Comparison of ENCODE assay signal across 8 cellular contexts in genomic region chr11:105000797-105001196, GRCh38. TPM values are rescaled to one million over a fixed set of nuclear protein-coding genes. Genes with fewer than 3 reads are reported as not detected.
DNase-seq lines count a peak whose midpoint lies in the region; ATAC-seq, FAIRE-seq and TF ChIP-seq lines count a peak whose summit lies in the region.

No MANE protein-coding gene starts in this region.

- DNase-seq in cardiac muscle cell (ENCODE audit: low read depth in 1 of 2, low spot score in 1 of 2) (no peak), Right ventricle myocardium inferior (ENCODE audit: missing footprints) (no peak), activated B cell treated with CpG ODN at 0.5 μM for 24 hours (no peak), choroid plexus epithelial cell (ENCODE audit: low read depth) (no peak), pancreas (peak in 2 of 6 donors; percentile 15 to 21), frontal cortex (ENCODE audit: low spot score in 2 of 2) (no peak), mucosa of gallbladder (ENCODE audit: low spot score) (no peak)

- CTCF ChIA-PET in activated B cell treated with CpG ODN at 0.5 μM for 24 hours (lab: Charles Lee), result interaction anchor here (0.7 to 1.5 kb wide), 4 partner anchors 388 to 1318 kb away, joined by 3 to 8 read pairs (median 4); no protein-coding TSS in a partner anchor

- H3K9me3 ChIP-seq in cardiac muscle cell (ENCODE audit: low read depth) (no peaks in the 10 kb centered on the region), pancreas (no peaks in the 10 kb centered on the region)

- no peaks in the 10 kb centered on the region for H3K4me1 ChIP-seq in cardiac muscle cell (ENCODE audit: low read depth)
- H3K4me1 ChIP-seq in pancreas, result no peaks in the 10 kb centered on the region

- H3K27me3 Mint-ChIP-seq in activated B cell treated with CpG ODN at 0.5 μM for 24 hours, result no peaks in the 10 kb centered on the region

- no peak overlapping the region for H3K4me3 Mint-ChIP-seq in activated B cell treated with CpG ODN at 0.5 μM for 24 hours

- intact Hi-C loops in Right ventricle myocardium inferior (cut with DNase I), result no loop called here
- intact Hi-C loops in activated B cell treated with CpG ODN at 0.5 μM for 24 hours (cut with micrococcal nuclease), result loop anchor here (1.0 to 2.0 kb wide), 4 partner anchors 54 to 1318 kb away; no protein-coding TSS in a partner anchor
- intact Hi-C loops in pancreas (cut with DNase I), result no loop called here

- WGBS in pancreas, 2 donors, result 74 to 84% methylated on average over 7 of the region's 7 CpGs

- no peaks in the 10 kb centered on the region for H3K36me3 Mint-ChIP-seq in activated B cell treated with CpG ODN at 0.5 μM for 24 hours (ENCODE audit: low read depth)

- peaks cover 5% of the 10 kb centered on the region for H3K4me1 Mint-ChIP-seq in activated B cell treated with CpG ODN at 0.5 μM for 24 hours

- H3K27me3 ChIP-seq in cardiac muscle cell (no peaks in the 10 kb centered on the region), pancreas (no peaks in the 10 kb centered on the region)

- peak; percentile 39 for TF ChIP-seq CTCF in cardiac muscle cell (IDR thresholded peaks at IDR 0.05; ENCODE audit: low read depth, low read length)
- peak; percentile 31 for TF ChIP-seq CTCF in activated B cell treated with CpG ODN at 0.5 μM for 24 hours (IDR thresholded peaks at IDR 0.05)
- peak; percentile 59 for TF ChIP-seq CTCF in choroid plexus epithelial cell (conservative IDR thresholded peaks at IDR 0.05; ENCODE audit: low read depth, low read length)
- peak in 3 of 4 donors; percentile 17 to 35 (median 20) for TF ChIP-seq CTCF in pancreas (IDR thresholded peaks at IDR 0.05)

- POLR2A ChIA-PET in activated B cell treated with CpG ODN at 0.5 μM for 24 hours (lab: Charles Lee), result no interaction called here

- no peak overlapping the region for H3K27ac Mint-ChIP-seq in activated B cell treated with CpG ODN at 0.5 μM for 24 hours

- H3K4me3 ChIP-seq in cardiac muscle cell, result no peak overlapping the region
- no peak overlapping the region for H3K4me3 ChIP-seq in choroid plexus epithelial cell (ENCODE audit: low read depth, low read length)
- no peak overlapping the region for H3K4me3 ChIP-seq in pancreas

- H3K27ac ChIP-seq in cardiac muscle cell (no peak overlapping the region), pancreas (no peak overlapping the region)

- ATAC-seq in Right ventricle myocardium inferior, result no peak
- ATAC-seq in HG03095 (IDR thresholded peaks at IDR 0.05; ENCODE audit: unreplicated experiment), result peak; percentile 84
- ATAC-seq in activated B cell treated with CpG ODN at 0.5 μM for 24 hours (ENCODE audit: low read depth), result peak; percentile 64
- ATAC-seq in pancreas, result peak in 2 of 4 donors; percentile 53 to 62

- H3K9me3 Mint-ChIP-seq in activated B cell treated with CpG ODN at 0.5 μM for 24 hours, result no peaks in the 10 kb centered on the region

- no peaks in the 10 kb centered on the region for H3K36me3 ChIP-seq in cardiac muscle cell
- H3K36me3 ChIP-seq in pancreas, result no peaks in the 10 kb centered on the region

- FAIRE-seq in pancreas (lab: Jason Lieb, UNC), result no peak
- FAIRE-seq in frontal cortex (lab: Jason Lieb, UNC), result no peak

RNA-seq across cellular contexts. Expression of gene CASP5, which starts 22.2 kb away (rescaled TPM):
- total RNA-seq in cardiac muscle cell (not detected in 2 replicates), Right ventricle myocardium inferior (not detected), activated B cell treated with CpG ODN at 0.5 μM for 24 hours (0.32 TPM in 1 of 2 replicates, not detected in the other), pancreas (under 1 TPM in 1 of 6 donors, not detected in 5; 0.25 TPM), frontal cortex (not detected), mucosa of gallbladder (not detected)
- polyA plus RNA-seq in cardiac muscle cell (not detected in 2 replicates), pancreas (under 1 TPM in 1 of 2 donors, not detected in 1; 0.12 TPM)

RNA-seq across cellular contexts. Expression of gene CASP4, which starts 32.4 kb away (rescaled TPM):
- total RNA-seq in cardiac muscle cell, result not detected in 2 replicates
- polyA plus RNA-seq in cardiac muscle cell, result 0.78 TPM in 1 of 2 replicates, not detected in the other
- total RNA-seq in Right ventricle myocardium inferior, result 15.1 TPM
- total RNA-seq in activated B cell treated with CpG ODN at 0.5 μM for 24 hours, result 87.8 and 88.7 TPM in 2 replicates
- 10 to 100 TPM; 29.7 to 60.8 (median 42.9) TPM for total RNA-seq in pancreas
- polyA plus RNA-seq in pancreas, result 10 to 100 TPM; 39.2 to 46.0 TPM
- total RNA-seq in frontal cortex, result 2.9 TPM
- total RNA-seq in mucosa of gallbladder, result 50.9 TPM

RNA-seq across cellular contexts. Expression of gene CASP1, which starts 34.1 kb away (rescaled TPM):
- total RNA-seq in cardiac muscle cell (not detected in 2 replicates), Right ventricle myocardium inferior (11.9 TPM), activated B cell treated with CpG ODN at 0.5 μM for 24 hours (35.7 and 47.0 TPM in 2 replicates), pancreas (10 to 100 TPM in 2 of 6 donors, 1 to 10 TPM in 4; 1.9 to 17.4 (median 4.9) TPM), frontal cortex (2.9 TPM), mucosa of gallbladder (36.7 TPM)
- polyA plus RNA-seq in cardiac muscle cell (0.12 TPM in 1 of 2 replicates, not detected in the other), pancreas (1 to 10 TPM; 4.8 to 7.9 TPM)

RNA-seq across cellular contexts. Expression of gene CARD16, which starts 44.3 kb away (rescaled TPM):
- total RNA-seq in cardiac muscle cell (not detected in 2 replicates), Right ventricle myocardium inferior (9.2 TPM), activated B cell treated with CpG ODN at 0.5 μM for 24 hours (31.5 and 33.1 TPM in 2 replicates), pancreas (1 to 10 TPM in 5 of 6 donors, under 1 TPM in 1; 0.51 to 9.8 (median 1.6) TPM), frontal cortex (not detected), mucosa of gallbladder (22.8 TPM)
- polyA plus RNA-seq in cardiac muscle cell (not detected in 2 replicates), pancreas (1 to 10 TPM; 5.3 to 8.2 TPM)
